In genomic region chr22:41908409-41909289, GRCh38 we compare ENCODE assay signal across 15 cellular contexts. TPM values are rescaled to one million over a fixed set of nuclear protein-coding genes. Genes with fewer than 3 reads are reported as not detected.
DNase-seq lines count a peak whose midpoint lies in the region; ATAC-seq and TF ChIP-seq lines count a peak whose summit lies in the region.
"Had no signal": no experiment of that assay in that cellular context is flagged by ENCODE, and none has a peak within 500 bp of the region (broad histone marks: within the 10 kb centered on the region; RNA-seq: fewer than 3 reads in every experiment).

No MANE protein-coding gene starts in this region.

- intact Hi-C loops in activated B cell treated with CpG ODN at 0.5 μM for 24 hours (cut with micrococcal nuclease) (loop anchor here (5.0 kb wide), 1 partner anchor 34 kb away; no protein-coding TSS in a partner anchor), right lobe of liver (cut with DNase I) (no loop called here)

- H3K36me3 ChIP-seq in GM06990 (ENCODE audit: control insufficient read depth, insufficient read depth, low read length) (peaks cover 26% of the 10 kb centered on the region), right lobe of liver (peaks cover 0 to 29% (median 11%) of the 10 kb centered on the region in 4 donors), HAP-1 (replicated peaks) (peaks cover 40% of the 10 kb centered on the region)
- H3K36me3 ChIP-seq: prostate gland had no signal

- CTCF ChIA-PET in activated B cell treated with CpG ODN at 0.5 μM for 24 hours (lab: Charles Lee) (interaction anchor here (0.6 to 2.0 kb wide), 2 partner anchors 32 to 52 kb away, joined by 3 to 13 read pairs; no protein-coding TSS in a partner anchor), HEK293T (lab: Yijun Ruan, JAX) (interaction anchor here (1.3 kb wide), 1 partner anchor 17 kb away, joined by 4 read pairs; no protein-coding TSS in a partner anchor)

- 44% methylated on average over 7 of the region's 14 CpGs for WGBS in right lobe of liver (ENCODE audit: insufficient coverage, low coverage, low lambda C conversion rate, missing lambda C conversion rate)

- no peak for ATAC-seq in activated B cell treated with CpG ODN at 0.5 μM for 24 hours (ENCODE audit: low read depth)
- peak in 3 of 4 donors; percentile 16 to 44 (median 40) for ATAC-seq in right lobe of liver
- ATAC-seq in GM18861 (IDR thresholded peaks at IDR 0.05; ENCODE audit: unreplicated experiment), result no peak
- ATAC-seq in HG03139 (IDR thresholded peaks at IDR 0.05; ENCODE audit: unreplicated experiment), result no peak
- ATAC-seq: left lung had no signal

- H3K9me3 Mint-ChIP-seq in activated B cell treated with CpG ODN at 0.5 μM for 24 hours, result no peaks in the 10 kb centered on the region

- peaks cover 10% of the 10 kb centered on the region for H3K27me3 Mint-ChIP-seq in activated B cell treated with CpG ODN at 0.5 μM for 24 hours

- TF ChIP-seq CTCF in GM06990 (IDR thresholded peaks at IDR 0.05; ENCODE audit: insufficient read depth, low read length, poor library complexity, severe bottlenecking) (no peak), activated B cell treated with CpG ODN at 0.5 μM for 24 hours (IDR thresholded peaks at IDR 0.05) (no peak), right lobe of liver (IDR thresholded peaks at IDR 0.05) (no peak)

- DNase-seq in CD1c-positive myeloid dendritic cell (ENCODE audit: extremely low spot score) (peak; percentile 23), GM06990 (ENCODE audit: extremely low read depth, insufficient read length) (peak; percentile 25), activated B cell treated with CpG ODN at 0.5 μM for 24 hours (no peak), right lobe of liver (peak in 2 of 3 donors; percentile 44 to 60), HEK293T (ENCODE audit: extremely low spot score) (no peak), HAP-1 (ENCODE audit: low spot score in 2 of 2) (no peak)
- DNase-seq: activated T-cell treated with anti-CD3 and anti-CD28 coated beads, Interleukin-2, amount 50 U/mL, for 1 hour; DMS79 treated with DMSO at 0.1 percent for 48 hours; KBM-7; thyroid gland had no signal

- in situ Hi-C loops in HAP-1 (cut with MboI; ENCODE audit: low sequenced_read_pairs), result no loop called here

- H3K4me3 Mint-ChIP-seq in activated B cell treated with CpG ODN at 0.5 μM for 24 hours, result peak overlapping the region; percentile 46

- peaks cover 32% of the 10 kb centered on the region for H3K36me3 Mint-ChIP-seq in activated B cell treated with CpG ODN at 0.5 μM for 24 hours (ENCODE audit: low read depth)

- H3K27me3 ChIP-seq in GM06990 (replicated peaks; ENCODE audit: control insufficient read depth, insufficient read depth, low read length) (peaks cover 2% of the 10 kb centered on the region; the same call in 1 of the 2 replicates), right lobe of liver (peaks cover 0 to 33% of the 10 kb centered on the region in 2 donors), HAP-1 (ENCODE audit: low read depth) (no peaks in the 10 kb centered on the region)

- H3K27ac Mint-ChIP-seq in activated B cell treated with CpG ODN at 0.5 μM for 24 hours, result peak overlapping the region; percentile 46

- H3K4me1 ChIP-seq in right lobe of liver, result peaks cover 0 to 21% (median 0%) of the 10 kb centered on the region in 4 donors
- H3K4me1 ChIP-seq in HAP-1, result no peaks in the 10 kb centered on the region; the same call in 1 of the 2 replicates

- TF ChIP-seq POLR2A in right lobe of liver (IDR thresholded peaks at IDR 0.05), result no peak

- H3K4me3 ChIP-seq in GM06990 (replicated peaks; ENCODE audit: low read depth, low read length) (no peak overlapping the region), right lobe of liver (no peak overlapping the region), HAP-1 (no peak overlapping the region)
- H3K4me3 ChIP-seq: left lung, prostate gland, thyroid gland had no signal

- no peaks in the 10 kb centered on the region for H3K9me3 ChIP-seq in right lobe of liver
- no peaks in the 10 kb centered on the region for H3K9me3 ChIP-seq in HAP-1
- H3K9me3 ChIP-seq: left lung, prostate gland, thyroid gland had no signal

- H3K4me1 Mint-ChIP-seq in activated B cell treated with CpG ODN at 0.5 μM for 24 hours, result peaks cover 47% of the 10 kb centered on the region

- no peak overlapping the region for H3K27ac ChIP-seq in right lobe of liver
- H3K27ac ChIP-seq: left lung, prostate gland, thyroid gland had no signal

- POLR2A ChIA-PET in activated B cell treated with CpG ODN at 0.5 μM for 24 hours (lab: Charles Lee) (interaction anchor here (0.9 to 11.7 kb wide), 10 partner anchors 12 to 220 kb away, joined by 3 to 173 read pairs (median 6); partner anchors contain the start of genes CCDC134, SNU13, SREBF2 and TNFRSF13C), HEK293T (lab: Yijun Ruan, JAX) (interaction anchor here (2.5 kb wide), 1 partner anchor 38 kb away, joined by 7 read pairs; the partner anchor contains the start of gene CENPM)

TF ChIP-seq in HEK293T, 16 proteins besides CTCF, POLR2A, EP300 and RAD21:
- TF ChIP-seq HDGF (IDR thresholded peaks at IDR 0.05; ENCODE audit: borderline replicate concordance) (no peak), NFRKB (IDR thresholded peaks at IDR 0.05) (no peak), TARDBP (IDR thresholded peaks at IDR 0.05) (no peak), PKNOX1 (IDR thresholded peaks at IDR 0.05) (no peak), FOXM1 (IDR thresholded peaks at IDR 0.05; ENCODE audit: borderline replicate concordance) (no peak), SP1 (IDR thresholded peaks at IDR 0.05) (no peak), ARNT (IDR thresholded peaks at IDR 0.05) (no peak), SUZ12 (IDR thresholded peaks at IDR 0.05) (no peak)

RNA-seq across cellular contexts. Expression of gene SHISA8, which starts 6.2 kb away (rescaled TPM):
- total RNA-seq in activated B cell treated with CpG ODN at 0.5 μM for 24 hours, result 10.9 and 12.6 TPM in 2 replicates
- not detected for total RNA-seq in right lobe of liver
- total RNA-seq: fibroblast of villous mesenchyme, left lung, prostate gland, thyroid gland had no signal

RNA-seq across cellular contexts. Expression of gene TNFRSF13C, which starts 18.0 kb away (rescaled TPM):
- total RNA-seq in activated B cell treated with CpG ODN at 0.5 μM for 24 hours (266 and 295 TPM in 2 replicates), right lobe of liver (under 1 TPM in 4 of 6 experiments, not detected in 2; 0.04 to 0.22 (median 0.18) TPM)
- total RNA-seq: thyroid gland had no signal

RNA-seq across cellular contexts. Expression of gene CENPM, which starts 38.3 kb away (rescaled TPM):
- 9.6 and 13.3 TPM in 2 replicates for total RNA-seq in activated B cell treated with CpG ODN at 0.5 μM for 24 hours
- total RNA-seq in right lobe of liver, result 1 to 10 TPM in 2 of 6 experiments, under 1 TPM in 2, not detected in 2; 0.29 to 3.7 (median 1.8) TPM

Comparison
In these comparisons a context has a peak if more than half of its experiments do, and no peak if none do; other contexts are left out.
1. DNase-seq: peak in CD1c-positive myeloid dendritic cell (single experiment), GM06990 (single experiment) and right lobe of liver (2 of 3); none in activated B cell treated with CpG ODN at 0.5 μM for 24 hours (single experiment), HEK293T (single experiment) and HAP-1 (0 of 2).
2. ATAC-seq: peak in right lobe of liver (3 of 4); none in activated B cell treated with CpG ODN at 0.5 μM for 24 hours (single experiment), GM18861 (single experiment) and HG03139 (single experiment).
3. RNA of gene SHISA8, which starts 6.2 kb away (total RNA-seq): 10.9 to 12.6 TPM in activated B cell treated with CpG ODN at 0.5 μM for 24 hours; not detected in right lobe of liver; every median in the first group is over 10 times any median in the second.
4. RNA of gene TNFRSF13C, which starts 18.0 kb away (total RNA-seq): 266 to 295 TPM in activated B cell treated with CpG ODN at 0.5 μM for 24 hours; 0.04 to 0.22 TPM in right lobe of liver; every median in the first group is over 100 times any median in the second.